In genomic region chr15:66922608-66923007, GRCh38 we compare ENCODE assay signal across 17 cellular contexts.
"Had no signal": no experiment of that assay in that cellular context is flagged by ENCODE, and none has a peak within 500 bp of the region (broad histone marks: within the 10 kb centered on the region; RNA-seq: fewer than 3 reads in every experiment).

No MANE protein-coding gene starts in this region.

- H3K27me3 ChIP-seq: esophagus squamous epithelium, heart right ventricle, pancreas, tibial nerve had no signal

- FAIRE-seq: endometrium, pancreas had no signal

- ATAC-seq: heart right ventricle, psoas muscle had no signal

- H3K4me3 ChIP-seq: esophagus squamous epithelium, heart right ventricle, pancreas, psoas muscle, tibial nerve had no signal

- H3K27ac Mint-ChIP-seq: activated naive CD4-positive, alpha-beta T cell treated with anti-CD3 and anti-CD28 coated beads, Interleukin-2, amount 10 ng/mL, durations not matched to agents 7 days and 5 days; T-helper 2 cell treated with Interferon-gamma antibody and Interleukin-4, amounts not matched to agents 5 μg/mL and 100 μg/mL, for 36 hours had no signal

- H3K27ac ChIP-seq: epithelial cell of prostate, esophagus squamous epithelium, heart right ventricle, psoas muscle, tibial nerve had no signal

- H3K4me1 ChIP-seq: psoas muscle had no signal

- H3K36me3 Mint-ChIP-seq: activated naive CD8-positive, alpha-beta T cell treated with anti-CD3 and anti-CD28 coated beads, Interleukin-2, amount 10 ng/mL, durations not matched to agents 7 days and 5 days had no signal

- DNase-seq: activated CD4-positive, alpha-beta T cell treated with anti-CD3 and anti-CD28 coated beads for 4 hours; activated gamma-delta T cell; activated naive CD8-positive, alpha-beta T cell treated with anti-CD3 and anti-CD28 coated beads, Interleukin-2, amount 10 ng/mL, durations not matched to agents 7 days and 5 days; caudate nucleus; effector CD4-positive, alpha-beta T cell; esophagus squamous epithelium; foreskin melanocyte; heart right ventricle; midbrain; pancreas; psoas muscle; stimulated activated CD4-positive, alpha-beta T cell treated with anti-CD3 and anti-CD28 coated beads, Interleukin-2, amount 100 ng/mL, for 24 hours had no signal

- H3K36me3 ChIP-seq: esophagus squamous epithelium, heart right ventricle, pancreas, tibial nerve had no signal

- H3K9me3 ChIP-seq: pancreas had no signal

- H3K4me3 Mint-ChIP-seq: activated naive CD4-positive, alpha-beta T cell treated with anti-CD3 and anti-CD28 coated beads, Interleukin-2, amount 10 ng/mL, durations not matched to agents 7 days and 5 days; activated naive CD8-positive, alpha-beta T cell treated with anti-CD3 and anti-CD28 coated beads, Interleukin-2, amount 10 ng/mL, durations not matched to agents 7 days and 5 days; T-helper 2 cell treated with Interferon-gamma antibody and Interleukin-4, amounts not matched to agents 5 μg/mL and 100 μg/mL, for 36 hours had no signal
